ENCODE assay signal across 2 cellular contexts in genomic region chr2:173979721-173980351, GRCh38.
TF ChIP-seq lines count a peak whose summit lies in the region.

No MANE protein-coding gene starts in this region.

TF ChIP-seq in GM23338, 12 proteins besides CTCF, POLR2A, EP300 and RAD21 (continued from another document):
- TF ChIP-seq, protein P1, sequence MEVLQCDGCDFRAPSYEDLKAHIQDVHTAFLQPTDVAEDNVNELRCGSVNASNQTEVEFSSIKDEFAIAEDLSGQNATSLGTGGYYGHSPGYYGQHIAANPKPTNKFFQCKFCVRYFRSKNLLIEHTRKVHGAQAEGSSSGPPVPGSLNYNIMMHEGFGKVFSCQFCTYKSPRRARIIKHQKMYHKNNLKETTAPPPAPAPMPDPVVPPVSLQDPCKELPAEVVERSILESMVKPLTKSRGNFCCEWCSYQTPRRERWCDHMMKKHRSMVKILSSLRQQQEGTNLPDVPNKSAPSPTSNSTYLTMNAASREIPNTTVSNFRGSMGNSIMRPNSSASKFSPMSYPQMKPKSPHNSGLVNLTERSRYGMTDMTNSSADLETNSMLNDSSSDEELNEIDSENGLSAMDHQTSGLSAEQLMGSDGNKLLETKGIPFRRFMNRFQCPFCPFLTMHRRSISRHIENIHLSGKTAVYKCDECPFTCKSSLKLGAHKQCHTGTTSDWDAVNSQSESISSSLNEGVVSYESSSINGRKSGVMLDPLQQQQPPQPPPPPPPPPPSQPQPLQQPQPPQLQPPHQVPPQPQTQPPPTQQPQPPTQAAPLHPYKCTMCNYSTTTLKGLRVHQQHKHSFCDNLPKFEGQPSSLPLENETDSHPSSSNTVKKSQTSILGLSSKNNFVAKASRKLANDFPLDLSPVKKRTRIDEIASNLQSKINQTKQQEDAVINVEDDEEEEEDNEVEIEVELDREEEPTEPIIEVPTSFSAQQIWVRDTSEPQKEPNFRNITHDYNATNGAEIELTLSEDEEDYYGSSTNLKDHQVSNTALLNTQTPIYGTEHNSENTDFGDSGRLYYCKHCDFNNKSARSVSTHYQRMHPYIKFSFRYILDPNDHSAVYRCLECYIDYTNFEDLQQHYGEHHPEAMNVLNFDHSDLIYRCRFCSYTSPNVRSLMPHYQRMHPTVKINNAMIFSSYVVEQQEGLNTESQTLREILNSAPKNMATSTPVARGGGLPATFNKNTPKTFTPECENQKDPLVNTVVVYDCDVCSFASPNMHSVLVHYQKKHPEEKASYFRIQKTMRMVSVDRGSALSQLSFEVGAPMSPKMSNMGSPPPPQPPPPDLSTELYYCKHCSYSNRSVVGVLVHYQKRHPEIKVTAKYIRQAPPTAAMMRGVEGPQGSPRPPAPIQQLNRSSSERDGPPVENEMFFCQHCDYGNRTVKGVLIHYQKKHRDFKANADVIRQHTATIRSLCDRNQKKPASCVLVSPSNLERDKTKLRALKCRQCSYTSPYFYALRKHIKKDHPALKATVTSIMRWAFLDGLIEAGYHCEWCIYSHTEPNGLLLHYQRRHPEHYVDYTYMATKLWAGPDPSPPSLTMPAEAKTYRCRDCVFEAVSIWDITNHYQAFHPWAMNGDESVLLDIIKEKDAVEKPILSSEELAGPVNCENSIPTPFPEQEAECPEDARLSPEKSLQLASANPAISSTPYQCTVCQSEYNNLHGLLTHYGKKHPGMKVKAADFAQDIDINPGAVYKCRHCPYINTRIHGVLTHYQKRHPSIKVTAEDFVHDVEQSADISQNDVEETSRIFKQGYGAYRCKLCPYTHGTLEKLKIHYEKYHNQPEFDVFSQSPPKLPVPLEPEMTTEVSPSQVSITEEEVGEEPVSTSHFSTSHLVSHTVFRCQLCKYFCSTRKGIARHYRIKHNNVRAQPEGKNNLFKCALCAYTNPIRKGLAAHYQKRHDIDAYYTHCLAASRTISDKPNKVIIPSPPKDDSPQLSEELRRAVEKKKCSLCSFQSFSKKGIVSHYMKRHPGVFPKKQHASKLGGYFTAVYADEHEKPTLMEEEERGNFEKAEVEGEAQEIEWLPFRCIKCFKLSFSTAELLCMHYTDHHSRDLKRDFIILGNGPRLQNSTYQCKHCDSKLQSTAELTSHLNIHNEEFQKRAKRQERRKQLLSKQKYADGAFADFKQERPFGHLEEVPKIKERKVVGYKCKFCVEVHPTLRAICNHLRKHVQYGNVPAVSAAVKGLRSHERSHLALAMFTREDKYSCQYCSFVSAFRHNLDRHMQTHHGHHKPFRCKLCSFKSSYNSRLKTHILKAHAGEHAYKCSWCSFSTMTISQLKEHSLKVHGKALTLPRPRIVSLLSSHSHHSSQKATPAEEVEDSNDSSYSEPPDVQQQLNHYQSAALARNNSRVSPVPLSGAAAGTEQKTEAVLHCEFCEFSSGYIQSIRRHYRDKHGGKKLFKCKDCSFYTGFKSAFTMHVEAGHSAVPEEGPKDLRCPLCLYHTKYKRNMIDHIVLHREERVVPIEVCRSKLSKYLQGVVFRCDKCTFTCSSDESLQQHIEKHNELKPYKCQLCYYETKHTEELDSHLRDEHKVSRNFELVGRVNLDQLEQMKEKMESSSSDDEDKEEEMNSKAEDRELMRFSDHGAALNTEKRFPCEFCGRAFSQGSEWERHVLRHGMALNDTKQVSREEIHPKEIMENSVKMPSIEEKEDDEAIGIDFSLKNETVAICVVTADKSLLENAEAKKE (CRISPR knock-in tag; IDR thresholded peaks at IDR 0.05), result no peak
- TF ChIP-seq ZNF114 (CRISPR knock-in tag; IDR thresholded peaks at IDR 0.05), result no peak
- no peak for TF ChIP-seq POLR2AphosphoS5 (IDR thresholded peaks at IDR 0.05; ENCODE audit: low read depth)
- TF ChIP-seq STAT1 (IDR thresholded peaks at IDR 0.05; ENCODE audit: unreplicated experiment), result no peak

TF ChIP-seq in endothelial cell of umbilical vein, 7 proteins besides CTCF, POLR2A, EP300 and RAD21 (continued from another document):
- no peak for TF ChIP-seq FOS (IDR thresholded peaks at IDR 0.05; ENCODE audit: borderline replicate concordance, insufficient read depth, low read length)
